Comparison of ENCODE assay signal across 13 cellular contexts in genomic region chrX:123869488-123869887, GRCh38. TPM values are rescaled to one million over a fixed set of nuclear protein-coding genes. Genes with fewer than 3 reads are reported as not detected.
DNase-seq lines count a peak whose midpoint lies in the region; ATAC-seq, FAIRE-seq and TF ChIP-seq lines count a peak whose summit lies in the region.
"Had no signal": no experiment of that assay in that cellular context is flagged by ENCODE, and none has a peak within 500 bp of the region (broad histone marks: within the 10 kb centered on the region; RNA-seq: fewer than 3 reads in every experiment).

No MANE protein-coding gene starts in this region.

- CTCF ChIA-PET in GM12878 (lab: Yijun Ruan, JAX), result interaction anchor here (1.0 kb wide), 1 partner anchor 36 kb away, joined by 4 read pairs; no protein-coding TSS in a partner anchor

- peaks cover 2% of the 10 kb centered on the region for H3K4me1 ChIP-seq in GM12878 (ENCODE audit: control insufficient read depth, insufficient read depth, low read length)
- peaks cover 14% of the 10 kb centered on the region for H3K4me1 ChIP-seq in left ventricle myocardium inferior
- H3K4me1 ChIP-seq: Peyer's patch had no signal

- peak overlapping the region; percentile 95 for H3K27ac Mint-ChIP-seq in activated T-cell treated with anti-CD3 and anti-CD28 coated beads, Interleukin-2, amount 50 U/mL, for 72 hours
- H3K27ac Mint-ChIP-seq in stimulated activated naive B cell treated with anti-CD40 and anti-IgM and Interleukin-4, amounts not matched to agents 10 μg/mL and 1 μg/mL and 100 μg/mL, for 72 hours, result peak overlapping the region; percentile 71
- H3K27ac Mint-ChIP-seq in mesothelial cell of epicardium, result no peak overlapping the region

- no peak for DNase-seq in activated T-cell treated with anti-CD3 and anti-CD28 coated beads, Interleukin-2, amount 50 U/mL, for 72 hours
- DNase-seq in activated T-cell treated with anti-CD3 and anti-CD28 coated beads, Interleukin-2, amount 50 U/mL, for 1 hour, result no peak
- no peak for DNase-seq in GM12878 (ENCODE audit: low read depth, low spot score)
- DNase-seq in stimulated activated naive B cell treated with anti-CD40 and anti-IgM and Interleukin-4, amounts not matched to agents 10 μg/mL and 1 μg/mL and 100 μg/mL, for 72 hours, result peak; percentile 11
- DNase-seq in NCI-H82 treated with DMSO at 0.1 percent for 48 hours (lab: John Stamatoyannopoulos, UW; ENCODE audit: unreplicated experiment), result no peak
- no peak for DNase-seq in mesothelial cell of epicardium (ENCODE audit: low spot score in 2 of 2, unreplicated experiment in 2 of 2)
- no peak for DNase-seq in left ventricle myocardium inferior
- DNase-seq: activated CD4-positive, alpha-beta T cell treated with anti-CD3 and anti-CD28 coated beads for 48 hours; body of pancreas; NCI-H1930; Peyer's patch; retina had no signal

- no peaks in the 10 kb centered on the region; a peak in 1 of 4 replicates for H3K36me3 ChIP-seq in GM12878 (ENCODE audit: control insufficient read depth in 2 of 2, insufficient read depth in 2 of 2, low read length in 1 of 2)
- no peaks in the 10 kb centered on the region for H3K36me3 ChIP-seq in left ventricle myocardium inferior
- H3K36me3 ChIP-seq: Peyer's patch had no signal

- in situ Hi-C loops in GM12878 (cut with MboI), result no loop called here

- H4K20me1 ChIP-seq in GM12878 (ENCODE audit: control insufficient read depth, insufficient read depth), result no peaks in the 10 kb centered on the region

- TF ChIP-seq POLR2A in GM12878 (IDR thresholded peaks at IDR 0.05; ENCODE audit: low read depth, low read length), result no peak

- TF ChIP-seq CTCF in GM12878 (IDR thresholded peaks at IDR 0.05 in 2 of 3, conservative IDR thresholded peaks at IDR 0.05 in 1 of 3; ENCODE audit: control insufficient read depth in 2 of 3, extremely low read depth in 1 of 3, insufficient read depth in 1 of 3, low read depth in 3 of 3, low read length in 3 of 3) (no peak), mesothelial cell of epicardium (IDR thresholded peaks at IDR 0.05; ENCODE audit: unreplicated experiment) (no peak), left ventricle myocardium inferior (IDR thresholded peaks at IDR 0.05; ENCODE audit: borderline replicate concordance) (no peak)

- no peaks in the 10 kb centered on the region for H3K27me3 Mint-ChIP-seq in activated T-cell treated with anti-CD3 and anti-CD28 coated beads, Interleukin-2, amount 50 U/mL, for 72 hours (ENCODE audit: low read depth)
- H3K27me3 Mint-ChIP-seq in stimulated activated naive B cell treated with anti-CD40 and anti-IgM and Interleukin-4, amounts not matched to agents 10 μg/mL and 1 μg/mL and 100 μg/mL, for 72 hours, result no peaks in the 10 kb centered on the region
- H3K27me3 Mint-ChIP-seq in mesothelial cell of epicardium (ENCODE audit: low read depth), result no peaks in the 10 kb centered on the region

- peak; percentile 89 to 98 for ATAC-seq in activated T-cell treated with anti-CD3 and anti-CD28 coated beads, Interleukin-2, amount 50 U/mL, for 72 hours (replicated peaks in 1 of 2)
- peak; percentile 68 for ATAC-seq in HG03432 (IDR thresholded peaks at IDR 0.05; ENCODE audit: unreplicated experiment)
- peak; percentile 64 for ATAC-seq in GM12878
- ATAC-seq in stimulated activated naive B cell treated with anti-CD40 and anti-IgM and Interleukin-4, amounts not matched to agents 10 μg/mL and 1 μg/mL and 100 μg/mL, for 72 hours (replicated peaks), result peak; percentile 98
- ATAC-seq: body of pancreas had no signal

- no peak overlapping the region for H3K4me2 ChIP-seq in GM12878 (ENCODE audit: control insufficient read depth, insufficient read depth)

- FAIRE-seq in GM12878 (lab: Jason Lieb, UNC), result no peak

- intact Hi-C loops in GM12878 (cut with micrococcal nuclease; ENCODE audit: unreplicated experiment) (no loop called here), left ventricle myocardium inferior (cut with micrococcal nuclease) (no loop called here)

- H2AFZ ChIP-seq in GM12878 (ENCODE audit: control insufficient read depth, low read depth, low read length), result no peak overlapping the region

- H3K4me3 Mint-ChIP-seq in activated T-cell treated with anti-CD3 and anti-CD28 coated beads, Interleukin-2, amount 50 U/mL, for 72 hours, result peak overlapping the region; percentile 5 to 62
- peak overlapping the region in 1 of 2 donors; percentile 51 for H3K4me3 Mint-ChIP-seq in stimulated activated naive B cell treated with anti-CD40 and anti-IgM and Interleukin-4, amounts not matched to agents 10 μg/mL and 1 μg/mL and 100 μg/mL, for 72 hours
- H3K4me3 Mint-ChIP-seq in mesothelial cell of epicardium, result no peak overlapping the region

- H3K79me2 ChIP-seq in GM12878 (ENCODE audit: control insufficient read depth, insufficient read depth, low read length), result peaks cover 17% of the 10 kb centered on the region

- H3K36me3 Mint-ChIP-seq in activated T-cell treated with anti-CD3 and anti-CD28 coated beads, Interleukin-2, amount 50 U/mL, for 72 hours (ENCODE audit: insufficient read depth in 2 of 2), result peaks cover 2 to 4% of the 10 kb centered on the region in 2 donors
- H3K36me3 Mint-ChIP-seq in stimulated activated naive B cell treated with anti-CD40 and anti-IgM and Interleukin-4, amounts not matched to agents 10 μg/mL and 1 μg/mL and 100 μg/mL, for 72 hours, result peaks cover 9 to 17% of the 10 kb centered on the region in 2 donors
- H3K36me3 Mint-ChIP-seq in mesothelial cell of epicardium, result peaks cover 18% of the 10 kb centered on the region

- H3K27me3 ChIP-seq in GM12878 (replicated peaks in 1 of 2; ENCODE audit: control insufficient read depth in 2 of 2, insufficient read depth in 2 of 2, low read length in 1 of 2), result no peaks in the 10 kb centered on the region
- H3K27me3 ChIP-seq in left ventricle myocardium inferior (ENCODE audit: low read depth), result no peaks in the 10 kb centered on the region
- H3K27me3 ChIP-seq: body of pancreas, Peyer's patch had no signal

- H3K9me3 ChIP-seq in GM12878 (replicated peaks; ENCODE audit: control insufficient read depth, insufficient read depth, low read length) (no peaks in the 10 kb centered on the region; the same call in 2 of the 3 replicates), left ventricle myocardium inferior (replicated peaks) (no peaks in the 10 kb centered on the region)
- H3K9me3 ChIP-seq: body of pancreas, Peyer's patch had no signal

- no peak for TF ChIP-seq RAD21 in GM12878 (IDR thresholded peaks at IDR 0.05; ENCODE audit: insufficient read depth, low read depth, low read length)

- POLR2A ChIA-PET in GM12878 (lab: Charles Lee), result interaction anchor here (0.6 kb wide), 1 partner anchor 134 kb away, joined by 4 read pairs; no protein-coding TSS in a partner anchor

- SMC1A ChIA-PET in GM12878 (lab: Charles Lee; ENCODE audit: uncharacterized antibody, unreplicated experiment), result interaction anchor here (1.4 to 1.5 kb wide), 2 partner anchors 9 to 36 kb away, joined by 3 to 5 read pairs; no protein-coding TSS in a partner anchor

- no peak overlapping the region for H3K27ac ChIP-seq in GM12878 (ENCODE audit: control insufficient read depth, insufficient read depth)
- H3K27ac ChIP-seq in left ventricle myocardium inferior (replicated peaks), result no peak overlapping the region
- H3K27ac ChIP-seq: body of pancreas, Peyer's patch had no signal

- no peak overlapping the region for H3K9ac ChIP-seq in GM12878 (ENCODE audit: control insufficient read depth, insufficient read depth, low read length)

- 6% methylated on average over 1 of the region's 1 CpG for WGBS in GM12878 (ENCODE audit: insufficient coverage, insufficient replicate concordance, low lambda C conversion rate, missing lambda C conversion rate)

- no TSS peak for BruUV-seq in GM12878 (replicated peaks; lab: Mats Ljungman, UMichigan)

- RAD21 ChIA-PET in GM12878 (lab: Charles Lee; ENCODE audit: unreplicated experiment), result interaction anchor here (1.3 kb wide), 1 partner anchor 9 kb away, joined by 5 read pairs; no protein-coding TSS in a partner anchor

- H3K9me3 Mint-ChIP-seq in activated T-cell treated with anti-CD3 and anti-CD28 coated beads, Interleukin-2, amount 50 U/mL, for 72 hours, result no peaks in the 10 kb centered on the region
- H3K9me3 Mint-ChIP-seq in stimulated activated naive B cell treated with anti-CD40 and anti-IgM and Interleukin-4, amounts not matched to agents 10 μg/mL and 1 μg/mL and 100 μg/mL, for 72 hours, result no peaks in the 10 kb centered on the region
- H3K9me3 Mint-ChIP-seq in mesothelial cell of epicardium, result peaks cover 10% of the 10 kb centered on the region

- H3K4me3 ChIP-seq in GM12878 (no peak overlapping the region), left ventricle myocardium inferior (no peak overlapping the region)
- H3K4me3 ChIP-seq: body of pancreas, Peyer's patch had no signal

- H3K4me1 Mint-ChIP-seq in activated T-cell treated with anti-CD3 and anti-CD28 coated beads, Interleukin-2, amount 50 U/mL, for 72 hours (ENCODE audit: low read depth), result peaks cover 30% of the 10 kb centered on the region
- peaks cover 7 to 10% of the 10 kb centered on the region in 2 donors for H3K4me1 Mint-ChIP-seq in stimulated activated naive B cell treated with anti-CD40 and anti-IgM and Interleukin-4, amounts not matched to agents 10 μg/mL and 1 μg/mL and 100 μg/mL, for 72 hours
- H3K4me1 Mint-ChIP-seq in mesothelial cell of epicardium, result no peaks in the 10 kb centered on the region

- no peak for TF ChIP-seq EP300 in GM12878 (IDR thresholded peaks at IDR 0.05; ENCODE audit: borderline replicate concordance in 1 of 2, control insufficient read depth in 1 of 2, low read depth in 2 of 2, low read length in 2 of 2)

TF ChIP-seq in GM12878, 131 proteins besides CTCF, POLR2A, EP300 and RAD21 (continues in another document):
- peak; percentile 32; the same call in 1 of the 2 replicates for TF ChIP-seq JUNB (IDR thresholded peaks at IDR 0.05)

RNA-seq across cellular contexts. Expression of gene XIAP, which starts 9.6 kb away (rescaled TPM):
- total RNA-seq in activated T-cell treated with anti-CD3 and anti-CD28 coated beads, Interleukin-2, amount 50 U/mL, for 72 hours, result 10 to 100 TPM; 35.1 to 41.4 TPM
- 43.2 and 47.7 TPM in 2 replicates for total RNA-seq in GM12878 (2013; cell fraction: nucleolus; rRNA removed)
- total RNA-seq in GM12878 (2014; rRNA removed) (13.2 and 16.9 TPM in 2 replicates), GM12878 (2014; rRNA removed; fragmentation: Illumina TruSeq; extraction: Trizol) (19.6 and 21.1 TPM in 2 replicates), GM12878 (2021) (17.7 and 20.8 TPM in 2 replicates), mesothelial cell of epicardium (38.1 to 45.6 TPM (median 42.4 TPM) in 3 replicates), left ventricle myocardium inferior (24.9 TPM)
- 3.5 TPM for polyA plus RNA-seq in GM12878 (2011; ENCODE audit: low read depth)
- polyA plus RNA-seq in GM12878 (2011; rRNA removed) (17.0 and 27.2 TPM in 2 replicates), GM12878 (2014; fragmentation: Illumina TruSeq; extraction: Trizol) (12.1 and 15.8 TPM in 2 replicates), GM12878 (2014; fragmentation: Nextera tagmentation; extraction: Ambion mirVana) (1 to 10 TPM; 3.3 to 6.2 TPM), GM12878 (2014; rRNA removed) (11.7 and 18.4 TPM in 2 replicates), GM12878 (2016; fragmentation: Nextera tagmentation; extraction: Ambion mirVana) (1 to 10 TPM; 6.8 to 8.4 TPM)
- 6.3 and 7.1 TPM in 2 replicates for polyA plus RNA-seq in GM12878 (2011; cell fraction: cytosol; rRNA removed)
- polyA plus RNA-seq in GM12878 (2011; cell fraction: nucleus; rRNA removed), result 3.9 and 5.8 TPM in 2 replicates
- polyA plus RNA-seq in GM12878 (2012), result 6.8 and 8.9 TPM in 2 replicates
- 4.4 and 12.1 TPM in 2 replicates for polyA minus RNA-seq in GM12878 (2011; rRNA and poly(A)+ RNA removed)
- polyA minus RNA-seq in GM12878 (2011; cell fraction: cytosol; rRNA and poly(A)+ RNA removed), result 4.7 and 5.2 TPM in 2 replicates
- polyA minus RNA-seq in GM12878 (2011; cell fraction: nucleus; rRNA and poly(A)+ RNA removed), result 3.5 and 6.2 TPM in 2 replicates
